ENCODE assay signal across 16 cellular contexts in genomic region chr2:190406805-190407204, GRCh38. TPM values are rescaled to one million over a fixed set of nuclear protein-coding genes. Genes with fewer than 3 reads are reported as not detected.
DNase-seq lines count a peak whose midpoint lies in the region; ATAC-seq, FAIRE-seq and TF ChIP-seq lines count a peak whose summit lies in the region.
"Had no signal": no experiment of that assay in that cellular context is flagged by ENCODE, and none has a peak within 500 bp of the region (broad histone marks: within the 10 kb centered on the region; RNA-seq: fewer than 3 reads in every experiment).

No MANE protein-coding gene starts in this region.

- H3K27me3 ChIP-seq in breast epithelium = no peaks in the 10 kb centered on the region
- H3K27me3 ChIP-seq in Loucy (ENCODE audit: insufficient read depth, low read length, poor library complexity, severe bottlenecking) = no peaks in the 10 kb centered on the region
- no peaks in the 10 kb centered on the region for H3K27me3 ChIP-seq in layer of hippocampus (ENCODE audit: control insufficient read depth, insufficient read depth, low read length)
- no peaks in the 10 kb centered on the region for H3K27me3 ChIP-seq in upper lobe of right lung
- no peaks in the 10 kb centered on the region for H3K27me3 ChIP-seq in pancreas

- no peak overlapping the region for H3K4me3 Mint-ChIP-seq in MCF 10A (ENCODE audit: unreplicated experiment)

- TF ChIP-seq CTCF in breast epithelium (IDR thresholded peaks at IDR 0.05) (no peak), MCF 10A (IDR thresholded peaks at IDR 0.05; ENCODE audit: unreplicated experiment) (no peak), Loucy (conservative IDR thresholded peaks at IDR 0.05; ENCODE audit: low read length) (no peak), upper lobe of right lung (IDR thresholded peaks at IDR 0.05) (no peak), pancreas (IDR thresholded peaks at IDR 0.05) (no peak)

- H3K4me2 ChIP-seq in Loucy (ENCODE audit: low read depth, low read length, poor library complexity, severe bottlenecking) = peak overlapping the region; percentile 87

- H3K27ac ChIP-seq in breast epithelium = peak overlapping the region; percentile 97 to 99
- peak overlapping the region; percentile 95 for H3K27ac ChIP-seq in layer of hippocampus (ENCODE audit: low read depth, low read length)
- peak overlapping the region; percentile 90 for H3K27ac ChIP-seq in upper lobe of right lung
- H3K27ac ChIP-seq in pancreas = no peak overlapping the region
- H3K27ac ChIP-seq: PC-9 had no signal

- ATAC-seq in upper lobe of right lung (no peak), left lobe of liver (no peak), pancreas (no peak)

- peaks cover 8% of the 10 kb centered on the region for H3K4me1 Mint-ChIP-seq in MCF 10A (ENCODE audit: insufficient read depth, unreplicated experiment)

- no peak for DNase-seq in breast epithelium (ENCODE audit: low spot score in 2 of 2)
- no peak for DNase-seq in MCF 10A (ENCODE audit: unreplicated experiment)
- no peak for DNase-seq in upper lobe of right lung
- DNase-seq in stimulated activated CD4-positive, alpha-beta T cell treated with anti-CD3 and anti-CD28 coated beads, Interleukin-4, amount 100 ng/mL, for 4 hours = no peak
- no peak for DNase-seq in left lobe of liver (ENCODE audit: low spot score)
- no peak for DNase-seq in pancreas
- DNase-seq: activated naive CD4-positive, alpha-beta T cell treated with anti-CD3 and anti-CD28 coated beads, Interleukin-2, amount 50 U/mL, for 16 hours; H7; NCI-H2107; PC-9; SK-N-SH had no signal

- intact Hi-C loops in breast epithelium (cut with DNase I; ENCODE audit: low total_unique reads) (loop anchor here (10.0 kb wide), 1 partner anchor 78 kb away; no protein-coding TSS in a partner anchor), MCF 10A (cut with micrococcal nuclease) (loop anchor here (5.0 kb wide), 1 partner anchor 60 kb away; no protein-coding TSS in a partner anchor), upper lobe of right lung (cut with DNase I) (no loop called here), pancreas (cut with DNase I) (no loop called here)

- H3K9ac ChIP-seq in Loucy (ENCODE audit: low read depth, low read length, poor library complexity, severe bottlenecking) = peak overlapping the region; percentile 78
- H3K9ac ChIP-seq: SK-N-SH had no signal

- CTCF ChIA-PET in MCF 10A (lab: Yijun Ruan, JAX) = interaction anchor here (0.7 to 1.2 kb wide), 2 partner anchors 254 to 273 kb away, joined by 3 read pairs; no protein-coding TSS in a partner anchor

- H3K79me2 ChIP-seq in Loucy (ENCODE audit: insufficient read depth, low read length) = peaks cover 31% of the 10 kb centered on the region

- H3K4me1 ChIP-seq in breast epithelium (peaks cover 0 to 3% of the 10 kb centered on the region in 2 donors), Loucy (ENCODE audit: insufficient read depth, low read length, poor library complexity, severe bottlenecking) (peaks cover 39% of the 10 kb centered on the region), upper lobe of right lung (peaks cover 27% of the 10 kb centered on the region), pancreas (peaks cover 0 to 15% (median 4%) of the 10 kb centered on the region in 3 donors)

- POLR2A ChIA-PET in MCF 10A (lab: Yijun Ruan, JAX) = interaction anchor here (0.6 to 1.3 kb wide), 6 partner anchors 9 to 333 kb away, joined by 3 to 6 read pairs (median 3); no protein-coding TSS in a partner anchor

- no peaks in the 10 kb centered on the region for H3K9me3 Mint-ChIP-seq in MCF 10A (ENCODE audit: unreplicated experiment)
- H3K9me3 Mint-ChIP-seq: activated CD4-positive, alpha-beta T cell treated with anti-CD3 and anti-CD28 coated beads, Interleukin-2, amount 10 ng/mL, durations not matched to agents 7 days and 5 days; type B pancreatic cell had no signal

- no TSS peak for BruUV-seq in MCF 10A (replicated peaks; lab: Mats Ljungman, UMichigan)

- no peaks in the 10 kb centered on the region for H3K9me2 ChIP-seq in Loucy (replicated peaks; ENCODE audit: low read depth, low read length)
- H3K9me2 ChIP-seq: SK-N-SH had no signal

- TF ChIP-seq POLR2A in breast epithelium (IDR thresholded peaks at IDR 0.05) = no peak

- no peaks in the 10 kb centered on the region for H3K36me3 ChIP-seq in breast epithelium
- no peaks in the 10 kb centered on the region for H3K36me3 ChIP-seq in Loucy (ENCODE audit: insufficient read depth, low read length)
- H3K36me3 ChIP-seq in upper lobe of right lung = no peaks in the 10 kb centered on the region
- no peaks in the 10 kb centered on the region for H3K36me3 ChIP-seq in pancreas

- peaks cover 11% of the 10 kb centered on the region; the same call in 1 of the 2 replicates for H3F3A ChIP-seq in Loucy (ENCODE audit: low read depth)

- no peaks in the 10 kb centered on the region for H3K36me3 Mint-ChIP-seq in MCF 10A (ENCODE audit: insufficient read depth, unreplicated experiment)
- H3K36me3 Mint-ChIP-seq: type B pancreatic cell had no signal

- WGBS in pancreas, 2 donors = 84 to 90% methylated on average over 4 of the region's 4 CpGs

- no peak overlapping the region for H3K27ac Mint-ChIP-seq in MCF 10A (ENCODE audit: low read depth, unreplicated experiment)
- H3K27ac Mint-ChIP-seq: activated CD4-positive, alpha-beta T cell treated with anti-CD3 and anti-CD28 coated beads, Interleukin-2, amount 10 ng/mL, durations not matched to agents 7 days and 5 days had no signal

- no peaks in the 10 kb centered on the region for H3K27me3 Mint-ChIP-seq in MCF 10A (ENCODE audit: insufficient read depth, unreplicated experiment)
- H3K27me3 Mint-ChIP-seq: activated CD4-positive, alpha-beta T cell treated with anti-CD3 and anti-CD28 coated beads, Interleukin-2, amount 10 ng/mL, durations not matched to agents 7 days and 5 days had no signal

- H3K9me3 ChIP-seq in breast epithelium (no peaks in the 10 kb centered on the region), Loucy (ENCODE audit: insufficient read depth, low read depth, low read length) (no peaks in the 10 kb centered on the region), upper lobe of right lung (no peaks in the 10 kb centered on the region), pancreas (no peaks in the 10 kb centered on the region)
- H3K9me3 ChIP-seq: SK-N-SH had no signal

- no peaks in the 10 kb centered on the region for H4K20me1 ChIP-seq in Loucy (ENCODE audit: insufficient read depth, low read length, poor library complexity, severe bottlenecking)

- no peak for FAIRE-seq in pancreas (lab: Jason Lieb, UNC)
- FAIRE-seq: G401.6 had no signal

- H3K4me3 ChIP-seq in breast epithelium = no peak overlapping the region
- peak overlapping the region; percentile 93 for H3K4me3 ChIP-seq in Loucy (ENCODE audit: low read length, poor library complexity, severe bottlenecking)
- H3K4me3 ChIP-seq in upper lobe of right lung = no peak overlapping the region
- no peak overlapping the region for H3K4me3 ChIP-seq in pancreas

- H2AFZ ChIP-seq in Loucy (ENCODE audit: low read length) = peak overlapping the region; percentile 79; the same call in 1 of the 2 replicates

RNA-seq across cellular contexts. Expression of gene MFSD6, which starts 1.4 kb away (rescaled TPM):
- total RNA-seq in breast epithelium (100 to 1,000 TPM in 1 of 3 donors, 10 to 100 TPM in 2; 52.0 to 180 (median 92.4) TPM), MCF 10A (2022) (19.7 and 29.0 TPM in 2 replicates), upper lobe of right lung (55.8 TPM), left lobe of liver (1.9 TPM), pancreas (10 to 100 TPM; 14.3 to 22.9 (median 17.1) TPM)
- 10 to 100 TPM in 1 of 2 donors, 1 to 10 TPM in 1; 5.3 to 10.9 TPM for polyA plus RNA-seq in pancreas

Comparison
In these comparisons a context has a peak if more than half of its experiments do, and no peak if none do; other contexts are left out.
1. H3K27ac ChIP-seq: peak in breast epithelium (2 of 2), layer of hippocampus (single experiment) and upper lobe of right lung (single experiment); none in pancreas (0 of 4).
2. intact Hi-C loops: an anchor here in breast epithelium (10.0 kb wide) and MCF 10A (5.0 kb wide); none called in upper lobe of right lung and pancreas.